ENCODE assay signal across 2 cellular contexts in the genomic region with DNA sequence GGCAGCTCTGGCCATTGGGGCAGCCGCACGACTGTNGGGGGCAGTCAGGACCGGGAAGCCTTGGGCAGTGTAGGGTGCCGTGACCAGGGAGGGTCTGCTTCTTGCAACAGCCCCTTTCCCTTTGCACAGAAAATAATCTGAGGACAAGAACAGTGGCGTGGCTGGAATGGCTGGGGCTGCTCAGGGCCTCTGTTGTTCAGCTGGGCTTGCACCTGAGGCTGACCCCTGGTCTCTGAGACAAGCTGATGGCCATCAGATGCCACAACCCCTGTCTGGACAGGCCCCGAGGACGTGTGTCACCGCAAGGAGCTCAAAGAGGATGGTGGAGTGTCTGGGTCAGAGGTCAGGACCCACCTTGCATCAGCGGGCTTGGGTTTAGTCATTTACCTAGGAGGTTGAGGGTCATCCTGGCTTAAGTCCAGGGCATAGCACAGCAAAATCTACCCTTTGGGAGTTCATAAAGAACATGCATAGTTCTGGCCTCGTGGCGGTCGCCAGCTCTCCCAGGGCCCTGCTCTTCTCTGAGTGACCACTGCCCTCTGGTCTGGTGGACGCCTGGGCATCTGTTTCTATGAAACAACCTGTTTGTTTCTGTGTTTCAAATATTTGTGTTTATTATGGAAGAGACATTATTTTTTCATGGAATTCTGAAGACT.
TF ChIP-seq lines count a peak whose summit lies in the region.

No MANE protein-coding gene starts in this region.

TF ChIP-seq in SK-N-SH, 30 proteins besides CTCF, POLR2A, EP300 and RAD21 (continued from another document):
- TF ChIP-seq, protein P1, sequence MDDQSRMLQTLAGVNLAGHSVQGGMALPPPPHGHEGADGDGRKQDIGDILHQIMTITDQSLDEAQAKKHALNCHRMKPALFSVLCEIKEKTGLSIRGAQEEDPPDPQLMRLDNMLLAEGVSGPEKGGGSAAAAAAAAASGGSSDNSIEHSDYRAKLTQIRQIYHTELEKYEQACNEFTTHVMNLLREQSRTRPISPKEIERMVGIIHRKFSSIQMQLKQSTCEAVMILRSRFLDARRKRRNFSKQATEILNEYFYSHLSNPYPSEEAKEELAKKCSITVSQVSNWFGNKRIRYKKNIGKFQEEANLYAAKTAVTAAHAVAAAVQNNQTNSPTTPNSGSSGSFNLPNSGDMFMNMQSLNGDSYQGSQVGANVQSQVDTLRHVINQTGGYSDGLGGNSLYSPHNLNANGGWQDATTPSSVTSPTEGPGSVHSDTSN (IDR thresholded peaks at IDR 0.05): no peak
- no peak for TF ChIP-seq TEAD4 (IDR thresholded peaks at IDR 0.05; ENCODE audit: borderline replicate concordance, insufficient read depth)
- no peak for TF ChIP-seq FOXM1 (IDR thresholded peaks at IDR 0.05; ENCODE audit: low read depth)
- no peak for TF ChIP-seq TAF1 (IDR thresholded peaks at IDR 0.05; ENCODE audit: borderline replicate concordance, low read depth, low read length)
- TF ChIP-seq, protein P2, sequence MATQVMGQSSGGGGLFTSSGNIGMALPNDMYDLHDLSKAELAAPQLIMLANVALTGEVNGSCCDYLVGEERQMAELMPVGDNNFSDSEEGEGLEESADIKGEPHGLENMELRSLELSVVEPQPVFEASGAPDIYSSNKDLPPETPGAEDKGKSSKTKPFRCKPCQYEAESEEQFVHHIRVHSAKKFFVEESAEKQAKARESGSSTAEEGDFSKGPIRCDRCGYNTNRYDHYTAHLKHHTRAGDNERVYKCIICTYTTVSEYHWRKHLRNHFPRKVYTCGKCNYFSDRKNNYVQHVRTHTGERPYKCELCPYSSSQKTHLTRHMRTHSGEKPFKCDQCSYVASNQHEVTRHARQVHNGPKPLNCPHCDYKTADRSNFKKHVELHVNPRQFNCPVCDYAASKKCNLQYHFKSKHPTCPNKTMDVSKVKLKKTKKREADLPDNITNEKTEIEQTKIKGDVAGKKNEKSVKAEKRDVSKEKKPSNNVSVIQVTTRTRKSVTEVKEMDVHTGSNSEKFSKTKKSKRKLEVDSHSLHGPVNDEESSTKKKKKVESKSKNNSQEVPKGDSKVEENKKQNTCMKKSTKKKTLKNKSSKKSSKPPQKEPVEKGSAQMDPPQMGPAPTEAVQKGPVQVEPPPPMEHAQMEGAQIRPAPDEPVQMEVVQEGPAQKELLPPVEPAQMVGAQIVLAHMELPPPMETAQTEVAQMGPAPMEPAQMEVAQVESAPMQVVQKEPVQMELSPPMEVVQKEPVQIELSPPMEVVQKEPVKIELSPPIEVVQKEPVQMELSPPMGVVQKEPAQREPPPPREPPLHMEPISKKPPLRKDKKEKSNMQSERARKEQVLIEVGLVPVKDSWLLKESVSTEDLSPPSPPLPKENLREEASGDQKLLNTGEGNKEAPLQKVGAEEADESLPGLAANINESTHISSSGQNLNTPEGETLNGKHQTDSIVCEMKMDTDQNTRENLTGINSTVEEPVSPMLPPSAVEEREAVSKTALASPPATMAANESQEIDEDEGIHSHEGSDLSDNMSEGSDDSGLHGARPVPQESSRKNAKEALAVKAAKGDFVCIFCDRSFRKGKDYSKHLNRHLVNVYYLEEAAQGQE (IDR thresholded peaks at IDR 0.05; ENCODE audit: low read depth, low read length): no peak
- no peak for TF ChIP-seq MXI1 (IDR thresholded peaks at IDR 0.05; ENCODE audit: low read depth, low read length)
- TF ChIP-seq NRF1 (IDR thresholded peaks at IDR 0.05; ENCODE audit: low read depth, low read length): no peak
- TF ChIP-seq YY1 (IDR thresholded peaks at IDR 0.05; ENCODE audit: low read depth): no peak
- no peak for TF ChIP-seq FOSL2 (IDR thresholded peaks at IDR 0.05; ENCODE audit: borderline replicate concordance, low read depth)
- TF ChIP-seq SMC3 (IDR thresholded peaks at IDR 0.05; ENCODE audit: low read depth, low read length): no peak
- no peak for TF ChIP-seq TCF12 (IDR thresholded peaks at IDR 0.05)
- no peak for TF ChIP-seq GATA2 (CRISPR knock-in tag; IDR thresholded peaks at IDR 0.05)
- TF ChIP-seq RCOR1 (IDR thresholded peaks at IDR 0.05; ENCODE audit: low read length): no peak
- no peak for TF ChIP-seq ELF1 (IDR thresholded peaks at IDR 0.05)

TF ChIP-seq in HCT116, 20 proteins besides CTCF, POLR2A, EP300 and RAD21 (continued from another document):
- TF ChIP-seq, protein P2 (IDR thresholded peaks at IDR 0.05; ENCODE audit: low read depth): no peak
- TF ChIP-seq CBX3 (IDR thresholded peaks at IDR 0.05; ENCODE audit: low read depth): no peak
- no peak for TF ChIP-seq JUND (IDR thresholded peaks at IDR 0.05)
- TF ChIP-seq ZNF274 (IDR thresholded peaks at IDR 0.05; ENCODE audit: low read depth, low read length): no peak
